In the genomic region with DNA sequence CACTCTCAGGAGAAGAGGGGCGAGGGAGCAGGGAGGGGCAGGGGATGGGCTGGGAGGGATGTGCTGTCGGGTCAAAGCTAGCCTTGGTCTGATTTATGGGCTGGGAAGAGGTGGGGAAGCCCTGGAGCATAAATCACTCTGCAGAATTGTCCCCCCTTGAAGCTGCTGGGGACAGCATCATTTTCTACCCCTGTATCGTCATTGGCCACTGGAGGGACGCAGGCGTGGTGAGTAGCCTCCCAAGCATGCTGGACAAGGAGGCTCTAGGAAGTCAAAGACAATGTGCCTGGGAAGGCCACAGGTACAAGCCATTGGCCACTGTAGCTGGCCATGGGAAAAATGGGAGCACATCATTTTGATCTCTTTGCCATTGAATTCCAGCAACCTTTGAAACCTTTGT, we compare ENCODE assay signal across 1 cellular context.
TF ChIP-seq lines count a peak whose summit lies in the region.

No MANE protein-coding gene starts in this region.

TF ChIP-seq in GM23338, 12 proteins besides CTCF, POLR2A, EP300 and RAD21 (continued from another document):
- TF ChIP-seq, protein P1, sequence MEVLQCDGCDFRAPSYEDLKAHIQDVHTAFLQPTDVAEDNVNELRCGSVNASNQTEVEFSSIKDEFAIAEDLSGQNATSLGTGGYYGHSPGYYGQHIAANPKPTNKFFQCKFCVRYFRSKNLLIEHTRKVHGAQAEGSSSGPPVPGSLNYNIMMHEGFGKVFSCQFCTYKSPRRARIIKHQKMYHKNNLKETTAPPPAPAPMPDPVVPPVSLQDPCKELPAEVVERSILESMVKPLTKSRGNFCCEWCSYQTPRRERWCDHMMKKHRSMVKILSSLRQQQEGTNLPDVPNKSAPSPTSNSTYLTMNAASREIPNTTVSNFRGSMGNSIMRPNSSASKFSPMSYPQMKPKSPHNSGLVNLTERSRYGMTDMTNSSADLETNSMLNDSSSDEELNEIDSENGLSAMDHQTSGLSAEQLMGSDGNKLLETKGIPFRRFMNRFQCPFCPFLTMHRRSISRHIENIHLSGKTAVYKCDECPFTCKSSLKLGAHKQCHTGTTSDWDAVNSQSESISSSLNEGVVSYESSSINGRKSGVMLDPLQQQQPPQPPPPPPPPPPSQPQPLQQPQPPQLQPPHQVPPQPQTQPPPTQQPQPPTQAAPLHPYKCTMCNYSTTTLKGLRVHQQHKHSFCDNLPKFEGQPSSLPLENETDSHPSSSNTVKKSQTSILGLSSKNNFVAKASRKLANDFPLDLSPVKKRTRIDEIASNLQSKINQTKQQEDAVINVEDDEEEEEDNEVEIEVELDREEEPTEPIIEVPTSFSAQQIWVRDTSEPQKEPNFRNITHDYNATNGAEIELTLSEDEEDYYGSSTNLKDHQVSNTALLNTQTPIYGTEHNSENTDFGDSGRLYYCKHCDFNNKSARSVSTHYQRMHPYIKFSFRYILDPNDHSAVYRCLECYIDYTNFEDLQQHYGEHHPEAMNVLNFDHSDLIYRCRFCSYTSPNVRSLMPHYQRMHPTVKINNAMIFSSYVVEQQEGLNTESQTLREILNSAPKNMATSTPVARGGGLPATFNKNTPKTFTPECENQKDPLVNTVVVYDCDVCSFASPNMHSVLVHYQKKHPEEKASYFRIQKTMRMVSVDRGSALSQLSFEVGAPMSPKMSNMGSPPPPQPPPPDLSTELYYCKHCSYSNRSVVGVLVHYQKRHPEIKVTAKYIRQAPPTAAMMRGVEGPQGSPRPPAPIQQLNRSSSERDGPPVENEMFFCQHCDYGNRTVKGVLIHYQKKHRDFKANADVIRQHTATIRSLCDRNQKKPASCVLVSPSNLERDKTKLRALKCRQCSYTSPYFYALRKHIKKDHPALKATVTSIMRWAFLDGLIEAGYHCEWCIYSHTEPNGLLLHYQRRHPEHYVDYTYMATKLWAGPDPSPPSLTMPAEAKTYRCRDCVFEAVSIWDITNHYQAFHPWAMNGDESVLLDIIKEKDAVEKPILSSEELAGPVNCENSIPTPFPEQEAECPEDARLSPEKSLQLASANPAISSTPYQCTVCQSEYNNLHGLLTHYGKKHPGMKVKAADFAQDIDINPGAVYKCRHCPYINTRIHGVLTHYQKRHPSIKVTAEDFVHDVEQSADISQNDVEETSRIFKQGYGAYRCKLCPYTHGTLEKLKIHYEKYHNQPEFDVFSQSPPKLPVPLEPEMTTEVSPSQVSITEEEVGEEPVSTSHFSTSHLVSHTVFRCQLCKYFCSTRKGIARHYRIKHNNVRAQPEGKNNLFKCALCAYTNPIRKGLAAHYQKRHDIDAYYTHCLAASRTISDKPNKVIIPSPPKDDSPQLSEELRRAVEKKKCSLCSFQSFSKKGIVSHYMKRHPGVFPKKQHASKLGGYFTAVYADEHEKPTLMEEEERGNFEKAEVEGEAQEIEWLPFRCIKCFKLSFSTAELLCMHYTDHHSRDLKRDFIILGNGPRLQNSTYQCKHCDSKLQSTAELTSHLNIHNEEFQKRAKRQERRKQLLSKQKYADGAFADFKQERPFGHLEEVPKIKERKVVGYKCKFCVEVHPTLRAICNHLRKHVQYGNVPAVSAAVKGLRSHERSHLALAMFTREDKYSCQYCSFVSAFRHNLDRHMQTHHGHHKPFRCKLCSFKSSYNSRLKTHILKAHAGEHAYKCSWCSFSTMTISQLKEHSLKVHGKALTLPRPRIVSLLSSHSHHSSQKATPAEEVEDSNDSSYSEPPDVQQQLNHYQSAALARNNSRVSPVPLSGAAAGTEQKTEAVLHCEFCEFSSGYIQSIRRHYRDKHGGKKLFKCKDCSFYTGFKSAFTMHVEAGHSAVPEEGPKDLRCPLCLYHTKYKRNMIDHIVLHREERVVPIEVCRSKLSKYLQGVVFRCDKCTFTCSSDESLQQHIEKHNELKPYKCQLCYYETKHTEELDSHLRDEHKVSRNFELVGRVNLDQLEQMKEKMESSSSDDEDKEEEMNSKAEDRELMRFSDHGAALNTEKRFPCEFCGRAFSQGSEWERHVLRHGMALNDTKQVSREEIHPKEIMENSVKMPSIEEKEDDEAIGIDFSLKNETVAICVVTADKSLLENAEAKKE (CRISPR knock-in tag; IDR thresholded peaks at IDR 0.05), result no peak
- TF ChIP-seq ZNF114 (CRISPR knock-in tag; IDR thresholded peaks at IDR 0.05), result no peak
- TF ChIP-seq EZH2phosphoT487 (IDR thresholded peaks at IDR 0.05; ENCODE audit: unreplicated experiment), result no peak
- TF ChIP-seq, protein P2, sequence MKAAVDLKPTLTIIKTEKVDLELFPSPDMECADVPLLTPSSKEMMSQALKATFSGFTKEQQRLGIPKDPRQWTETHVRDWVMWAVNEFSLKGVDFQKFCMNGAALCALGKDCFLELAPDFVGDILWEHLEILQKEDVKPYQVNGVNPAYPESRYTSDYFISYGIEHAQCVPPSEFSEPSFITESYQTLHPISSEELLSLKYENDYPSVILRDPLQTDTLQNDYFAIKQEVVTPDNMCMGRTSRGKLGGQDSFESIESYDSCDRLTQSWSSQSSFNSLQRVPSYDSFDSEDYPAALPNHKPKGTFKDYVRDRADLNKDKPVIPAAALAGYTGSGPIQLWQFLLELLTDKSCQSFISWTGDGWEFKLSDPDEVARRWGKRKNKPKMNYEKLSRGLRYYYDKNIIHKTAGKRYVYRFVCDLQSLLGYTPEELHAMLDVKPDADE (IDR thresholded peaks at IDR 0.05), result no peak
- TF ChIP-seq, protein P3, sequence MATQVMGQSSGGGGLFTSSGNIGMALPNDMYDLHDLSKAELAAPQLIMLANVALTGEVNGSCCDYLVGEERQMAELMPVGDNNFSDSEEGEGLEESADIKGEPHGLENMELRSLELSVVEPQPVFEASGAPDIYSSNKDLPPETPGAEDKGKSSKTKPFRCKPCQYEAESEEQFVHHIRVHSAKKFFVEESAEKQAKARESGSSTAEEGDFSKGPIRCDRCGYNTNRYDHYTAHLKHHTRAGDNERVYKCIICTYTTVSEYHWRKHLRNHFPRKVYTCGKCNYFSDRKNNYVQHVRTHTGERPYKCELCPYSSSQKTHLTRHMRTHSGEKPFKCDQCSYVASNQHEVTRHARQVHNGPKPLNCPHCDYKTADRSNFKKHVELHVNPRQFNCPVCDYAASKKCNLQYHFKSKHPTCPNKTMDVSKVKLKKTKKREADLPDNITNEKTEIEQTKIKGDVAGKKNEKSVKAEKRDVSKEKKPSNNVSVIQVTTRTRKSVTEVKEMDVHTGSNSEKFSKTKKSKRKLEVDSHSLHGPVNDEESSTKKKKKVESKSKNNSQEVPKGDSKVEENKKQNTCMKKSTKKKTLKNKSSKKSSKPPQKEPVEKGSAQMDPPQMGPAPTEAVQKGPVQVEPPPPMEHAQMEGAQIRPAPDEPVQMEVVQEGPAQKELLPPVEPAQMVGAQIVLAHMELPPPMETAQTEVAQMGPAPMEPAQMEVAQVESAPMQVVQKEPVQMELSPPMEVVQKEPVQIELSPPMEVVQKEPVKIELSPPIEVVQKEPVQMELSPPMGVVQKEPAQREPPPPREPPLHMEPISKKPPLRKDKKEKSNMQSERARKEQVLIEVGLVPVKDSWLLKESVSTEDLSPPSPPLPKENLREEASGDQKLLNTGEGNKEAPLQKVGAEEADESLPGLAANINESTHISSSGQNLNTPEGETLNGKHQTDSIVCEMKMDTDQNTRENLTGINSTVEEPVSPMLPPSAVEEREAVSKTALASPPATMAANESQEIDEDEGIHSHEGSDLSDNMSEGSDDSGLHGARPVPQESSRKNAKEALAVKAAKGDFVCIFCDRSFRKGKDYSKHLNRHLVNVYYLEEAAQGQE (IDR thresholded peaks at IDR 0.05; ENCODE audit: unreplicated experiment), result no peak
- TF ChIP-seq STAT1 (IDR thresholded peaks at IDR 0.05; ENCODE audit: unreplicated experiment), result no peak
